Comparison of ENCODE assay signal across 8 cellular contexts in the genomic region with DNA sequence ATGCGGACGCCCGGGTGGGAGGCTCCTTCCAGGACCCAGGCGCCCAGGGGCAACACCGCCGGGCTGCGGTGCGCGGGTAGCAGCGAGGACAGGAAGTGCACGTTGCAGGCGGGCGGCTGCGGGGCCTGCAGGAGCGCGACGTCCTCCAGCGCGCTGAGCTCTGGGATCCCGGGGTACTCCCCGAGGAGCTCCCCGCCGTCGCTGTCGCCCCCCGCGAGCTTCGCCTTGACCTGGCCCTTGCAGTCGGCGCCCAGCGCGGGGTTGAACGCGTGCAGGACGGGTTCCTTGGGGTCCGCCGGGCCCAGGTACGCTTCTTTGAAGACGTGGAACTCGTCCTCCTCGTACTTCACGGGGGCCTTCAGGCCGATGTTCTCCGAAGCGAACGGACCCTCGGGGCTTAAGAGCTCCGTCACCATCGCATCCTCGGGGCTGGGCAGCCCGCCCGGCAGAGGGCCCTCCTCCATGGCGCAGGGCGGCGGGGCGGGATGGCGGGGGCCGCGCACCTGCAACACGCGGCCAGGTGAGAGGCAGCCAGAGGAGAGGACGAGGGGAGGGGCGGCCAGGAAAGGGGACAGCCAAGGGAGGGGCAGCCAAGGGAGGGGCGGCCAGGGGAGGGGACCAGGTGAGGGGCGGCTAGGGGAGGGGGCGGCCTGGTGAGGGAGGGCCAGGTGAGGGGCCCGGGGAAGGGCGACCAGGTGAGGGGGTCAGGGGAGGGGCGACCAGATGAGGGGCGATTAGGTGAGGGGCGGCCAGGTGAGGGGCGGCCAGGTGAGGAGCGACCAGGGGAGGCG. TPM values are rescaled to one million over a fixed set of nuclear protein-coding genes. Genes with fewer than 3 reads are reported as not detected.
DNase-seq lines count a peak whose midpoint lies in the region; ATAC-seq and TF ChIP-seq lines count a peak whose summit lies in the region.

No MANE protein-coding gene starts in this region.

- intact Hi-C loops in upper lobe of right lung (cut with DNase I) = no loop called here
- intact Hi-C loops in A673 (cut with micrococcal nuclease; ENCODE audit: unreplicated experiment) = no loop called here

- H3K9ac ChIP-seq in neuronal stem cell (ENCODE audit: low read depth, low read length, poor library complexity) = no peak overlapping the region

- peaks cover 22% of the 10 kb centered on the region for H3K36me3 Mint-ChIP-seq in T-cell

- peak overlapping the region; percentile 92 for H3K18ac ChIP-seq in neuronal stem cell (ENCODE audit: low read length)

- DNase-seq in GM13976 (ENCODE audit: low spot score) (peak; percentile 45), T-cell (peak in 21 of 34 experiments; percentile 1 to 33 (median 9)), dermis blood vessel endothelial cell (peak; percentile 14), neuronal stem cell (ENCODE audit: low spot score) (peak; percentile 23), upper lobe of right lung (no peak), A673 (ENCODE audit: low spot score) (no peak)

- H3K4me1 ChIP-seq in neuronal stem cell (ENCODE audit: control insufficient read depth in 2 of 2, insufficient read depth in 1 of 2, low read depth in 1 of 2, low read length in 2 of 2) (peaks cover 5 to 20% of the 10 kb centered on the region in 2 donors), upper lobe of right lung (peaks cover 5% of the 10 kb centered on the region), A673 (ENCODE audit: insufficient read depth, low read length, poor library complexity, severe bottlenecking) (no peaks in the 10 kb centered on the region)

- peak overlapping the region in 1 of 2 donors; percentile 40 for H3K27ac Mint-ChIP-seq in T-cell

- no TSS peak for BruUV-seq in A673 (replicated peaks; lab: Mats Ljungman, UMichigan)

- POLR2A ChIA-PET in T-cell (lab: Charles Lee) (interaction anchor here in 1 of 2 donors (0.7 kb wide), 1 partner anchor 691 kb away, joined by 4 read pairs; no protein-coding TSS in a partner anchor), A673 (lab: Charles Lee; ENCODE audit: low non-redundant PET) (no interaction called here)

- H3K4me3 ChIP-seq in neuronal stem cell (ENCODE audit: low read length in 2 of 2) = peak overlapping the region in 1 of 2 donors; percentile 71
- no peak overlapping the region for H3K4me3 ChIP-seq in upper lobe of right lung
- H3K4me3 ChIP-seq in A673 (ENCODE audit: low read depth, low read length, poor library complexity, severe bottlenecking) = no peak overlapping the region

- H3K27me3 ChIP-seq in neuronal stem cell (ENCODE audit: control insufficient read depth in 3 of 3, insufficient read depth in 3 of 3, low read depth in 1 of 3, low read length in 3 of 3) = peaks cover 0 to 11% (median 0%) of the 10 kb centered on the region in 3 experiments
- H3K27me3 ChIP-seq in upper lobe of right lung = no peaks in the 10 kb centered on the region
- H3K27me3 ChIP-seq in A673 (replicated peaks; ENCODE audit: insufficient read depth, low read depth, low read length, poor library complexity) = no peaks in the 10 kb centered on the region

- H3K79me1 ChIP-seq in neuronal stem cell (ENCODE audit: low read depth, low read length) = no peaks in the 10 kb centered on the region

- H2AK5ac ChIP-seq in neuronal stem cell (ENCODE audit: low read depth, low read length) = peak overlapping the region; percentile 54

- H3K23ac ChIP-seq in neuronal stem cell (ENCODE audit: low read depth, low read length, poor library complexity) = peak overlapping the region; percentile 58

- H2BK5ac ChIP-seq in neuronal stem cell (ENCODE audit: low read length) = no peak overlapping the region

- no CpG with 5 or more reads among the region's 74 CpGs for WGBS in neuronal stem cell (ENCODE audit: extremely low coverage in 2 of 2, insufficient read length in 2 of 2, insufficient replicate concordance in 1 of 2), 2 donors

- no peaks in the 10 kb centered on the region for H3K9me3 Mint-ChIP-seq in T-cell

- CTCF ChIA-PET in T-cell (lab: Charles Lee) (interaction anchor here in 1 of 2 donors (0.5 kb wide), 1 partner anchor 206 kb away, joined by 5 read pairs; no protein-coding TSS in a partner anchor), A673 (lab: Charles Lee) (no interaction called here)

- H4K8ac ChIP-seq in neuronal stem cell (ENCODE audit: low read depth, low read length) = peak overlapping the region; percentile 26

- H4K91ac ChIP-seq in neuronal stem cell (ENCODE audit: low read depth, low read length, poor library complexity) = no peak overlapping the region

- H3K27ac ChIP-seq in neuronal stem cell (replicated peaks; ENCODE audit: low read length) (no peak overlapping the region), upper lobe of right lung (no peak overlapping the region), A673 (ENCODE audit: low read depth, low read length, poor library complexity, severe bottlenecking) (no peak overlapping the region)

- H2AFZ ChIP-seq in neuronal stem cell (ENCODE audit: low read length) = peak overlapping the region; percentile 84

- ATAC-seq in T-cell (replicated peaks in 1 of 4) = peak in 1 of 4 experiments; percentile 13
- ATAC-seq in upper lobe of right lung = no peak
- ATAC-seq in HG02759 (IDR thresholded peaks at IDR 0.05; ENCODE audit: unreplicated experiment) = no peak
- no peak for ATAC-seq in HG03039 (IDR thresholded peaks at IDR 0.05; ENCODE audit: unreplicated experiment)

- in situ Hi-C loops in GM13976 (cut with MboI; ENCODE audit: low sequenced_read_pairs, unreplicated experiment) = no loop called here

- peak overlapping the region; percentile 79 for H3K14ac ChIP-seq in neuronal stem cell (ENCODE audit: low read length)

- peak overlapping the region; percentile 5 for H2BK120ac ChIP-seq in neuronal stem cell (ENCODE audit: low read depth, low read length)

- H3K9me3 ChIP-seq in neuronal stem cell (replicated peaks in 1 of 2; ENCODE audit: control insufficient read depth in 2 of 2, insufficient read depth in 1 of 2, low read depth in 1 of 2, low read length in 2 of 2) (no peaks in the 10 kb centered on the region), upper lobe of right lung (no peaks in the 10 kb centered on the region), A673 (ENCODE audit: low read depth, low read length, poor library complexity, severe bottlenecking) (no peaks in the 10 kb centered on the region)

- H3K4me2 ChIP-seq in neuronal stem cell (ENCODE audit: insufficient read depth, low read length, poor library complexity, severe bottlenecking) = peak overlapping the region; percentile 76

- peak overlapping the region; percentile 53 to 73 (median 54) for H3K4me3 Mint-ChIP-seq in T-cell

- no peak overlapping the region for H2BK12ac ChIP-seq in neuronal stem cell (ENCODE audit: low read length)

- peaks cover 0 to 24% (median 17%) of the 10 kb centered on the region in 3 donors for H3K4me1 Mint-ChIP-seq in T-cell

- TF ChIP-seq CTCF in GM13976 (IDR thresholded peaks at IDR 0.05; ENCODE audit: borderline replicate concordance, control extremely low read depth, extremely low read depth, insufficient read depth, missing control alignments) = no peak
- TF ChIP-seq CTCF in upper lobe of right lung (IDR thresholded peaks at IDR 0.05) = no peak
- no peak for TF ChIP-seq CTCF in A673 (conservative IDR thresholded peaks at IDR 0.05; ENCODE audit: low read depth, low read length)

- H3K36me3 ChIP-seq in neuronal stem cell (replicated peaks in 1 of 2; ENCODE audit: control insufficient read depth in 2 of 2, insufficient read depth in 2 of 2, low read length in 2 of 2) = no peaks in the 10 kb centered on the region
- H3K36me3 ChIP-seq in upper lobe of right lung = no peaks in the 10 kb centered on the region
- H3K36me3 ChIP-seq in A673 (ENCODE audit: insufficient read depth, low read length, poor library complexity, severe bottlenecking) = no peaks in the 10 kb centered on the region

- no peaks in the 10 kb centered on the region for H3K27me3 Mint-ChIP-seq in T-cell

- H2BK15ac ChIP-seq in neuronal stem cell (ENCODE audit: low read length) = peak overlapping the region; percentile 93

- H3K4ac ChIP-seq in neuronal stem cell (ENCODE audit: low read length) = no peak overlapping the region

RNA-seq across cellular contexts. Expression of a gene that starts 0.9 kb away (rescaled TPM):
- total RNA-seq in T-cell (1 to 10 TPM; 6.1 to 9.1 (median 7.7) TPM), dermis blood vessel endothelial cell (2.4 and 6.0 TPM in 2 replicates), upper lobe of right lung (0.81 TPM), A673 (2021) (8.0 and 13.5 TPM in 2 replicates)
- 6.3 TPM for polyA plus RNA-seq in neuronal stem cell (2013, experiment 1 of 2)
- polyA plus RNA-seq in neuronal stem cell (2013, experiment 2 of 2) = 5.6 TPM

Comparison
In these comparisons a context has a peak if more than half of its experiments do, and no peak if none do; other contexts are left out.
1. DNase-seq: peak in GM13976 (single experiment), T-cell (21 of 34), dermis blood vessel endothelial cell (single experiment) and neuronal stem cell (single experiment); none in upper lobe of right lung (single experiment) and A673 (single experiment).